ENCODE assay signal across 8 cellular contexts in genomic region chr15:42735382-42736165, GRCh38. TPM values are rescaled to one million over a fixed set of nuclear protein-coding genes. Genes with fewer than 3 reads are reported as not detected.
A peak's percentile ranks its signal among the peaks of the same experiment; 100 is the strongest.
DNase-seq lines count a peak whose midpoint lies in the region; ATAC-seq and TF ChIP-seq lines count a peak whose summit lies in the region.

No MANE protein-coding gene starts in this region.

- no peak overlapping the region for H3K9ac ChIP-seq in iPS-15b (ENCODE audit: low read depth, low read length)

- no peak for ATAC-seq in activated CD8-positive, alpha-beta T cell treated with anti-CD3 and anti-CD28 coated beads, Interleukin-2, amount 10 ng/mL, durations not matched to agents 7 days and 5 days
- ATAC-seq in stimulated activated memory B cell treated with anti-CD40 and anti-IgM and Interleukin-4, amounts not matched to agents 10 μg/mL and 1 μg/mL and 100 μg/mL, for 72 hours: no peak
- no peak for ATAC-seq in esophagus mucosa
- ATAC-seq in HG03354 (IDR thresholded peaks at IDR 0.05; ENCODE audit: poor library complexity, severe bottlenecking, unreplicated experiment): no peak

- peaks cover 23% of the 10 kb centered on the region for H3K36me3 ChIP-seq in iPS-15b (ENCODE audit: control insufficient read depth, insufficient read depth, low read length)

- peaks cover 24% of the 10 kb centered on the region for H3K4me1 Mint-ChIP-seq in HFFc6 (ENCODE audit: low read depth)
- peaks cover 19% of the 10 kb centered on the region for H3K4me1 Mint-ChIP-seq in activated CD8-positive, alpha-beta T cell treated with anti-CD3 and anti-CD28 coated beads, Interleukin-2, amount 10 ng/mL, durations not matched to agents 7 days and 5 days (ENCODE audit: low read depth)
- peaks cover 26% of the 10 kb centered on the region for H3K4me1 Mint-ChIP-seq in stimulated activated memory B cell treated with anti-CD40 and anti-IgM and Interleukin-4, amounts not matched to agents 10 μg/mL and 1 μg/mL and 100 μg/mL, for 72 hours

- DNase-seq in HFFc6 (no peak), NCI-H146 (lab: John Stamatoyannopoulos, UW) (no peak), EL (no peak)
- DNase-seq in activated CD8-positive, alpha-beta T cell treated with anti-CD3 and anti-CD28 coated beads, Interleukin-2, amount 10 ng/mL, durations not matched to agents 7 days and 5 days: no peak

- H3K36me3 Mint-ChIP-seq in HFFc6 (ENCODE audit: low read depth): peaks cover 20% of the 10 kb centered on the region; the same call in 1 of the 2 replicates
- peaks cover 37% of the 10 kb centered on the region for H3K36me3 Mint-ChIP-seq in activated CD8-positive, alpha-beta T cell treated with anti-CD3 and anti-CD28 coated beads, Interleukin-2, amount 10 ng/mL, durations not matched to agents 7 days and 5 days (ENCODE audit: low read depth)
- H3K36me3 Mint-ChIP-seq in stimulated activated memory B cell treated with anti-CD40 and anti-IgM and Interleukin-4, amounts not matched to agents 10 μg/mL and 1 μg/mL and 100 μg/mL, for 72 hours: peaks cover 18% of the 10 kb centered on the region

- peaks cover 2% of the 10 kb centered on the region; the same call in 1 of the 2 replicates for H3K27me3 Mint-ChIP-seq in HFFc6 (ENCODE audit: insufficient read depth)
- H3K27me3 Mint-ChIP-seq in activated CD8-positive, alpha-beta T cell treated with anti-CD3 and anti-CD28 coated beads, Interleukin-2, amount 10 ng/mL, durations not matched to agents 7 days and 5 days (ENCODE audit: low read depth): no peaks in the 10 kb centered on the region
- H3K27me3 Mint-ChIP-seq in stimulated activated memory B cell treated with anti-CD40 and anti-IgM and Interleukin-4, amounts not matched to agents 10 μg/mL and 1 μg/mL and 100 μg/mL, for 72 hours: no peaks in the 10 kb centered on the region

- H3K4me1 ChIP-seq in iPS-15b (ENCODE audit: control insufficient read depth, insufficient read depth, low read length): no peaks in the 10 kb centered on the region

- no peaks in the 10 kb centered on the region for H3K9me3 ChIP-seq in iPS-15b (ENCODE audit: control insufficient read depth, insufficient read depth, low read length)

- CTCF ChIA-PET in activated CD8-positive, alpha-beta T cell treated with anti-CD3 and anti-CD28 coated beads, Interleukin-2, amount 10 ng/mL, durations not matched to agents 7 days and 5 days (lab: Charles Lee): interaction anchor here (1.5 to 6.1 kb wide), 2 partner anchors 187 to 191 kb away, joined by 3 to 26 read pairs; no protein-coding TSS in a partner anchor

- H3K4me3 ChIP-seq in iPS-15b (ENCODE audit: low read depth, low read length): peak overlapping the region; percentile 87

- H3K27me3 ChIP-seq in iPS-15b (ENCODE audit: control insufficient read depth, insufficient read depth, low read length): no peaks in the 10 kb centered on the region

- H3K4me3 Mint-ChIP-seq in HFFc6: peak overlapping the region; percentile 93
- H3K4me3 Mint-ChIP-seq in activated CD8-positive, alpha-beta T cell treated with anti-CD3 and anti-CD28 coated beads, Interleukin-2, amount 10 ng/mL, durations not matched to agents 7 days and 5 days: peak overlapping the region; percentile 78
- H3K4me3 Mint-ChIP-seq in stimulated activated memory B cell treated with anti-CD40 and anti-IgM and Interleukin-4, amounts not matched to agents 10 μg/mL and 1 μg/mL and 100 μg/mL, for 72 hours: peak overlapping the region; percentile 76

- POLR2A ChIA-PET in activated CD8-positive, alpha-beta T cell treated with anti-CD3 and anti-CD28 coated beads, Interleukin-2, amount 10 ng/mL, durations not matched to agents 7 days and 5 days (lab: Charles Lee): interaction anchor here (1.0 to 1.4 kb wide), 2 partner anchors 9 to 186 kb away, joined by 3 to 4 read pairs; no protein-coding TSS in a partner anchor

- TF ChIP-seq CTCF in HFFc6 (IDR thresholded peaks at IDR 0.05): no peak

- peak overlapping the region; percentile 67; the same call in 1 of the 2 replicates for H3K27ac Mint-ChIP-seq in HFFc6
- H3K27ac Mint-ChIP-seq in activated CD8-positive, alpha-beta T cell treated with anti-CD3 and anti-CD28 coated beads, Interleukin-2, amount 10 ng/mL, durations not matched to agents 7 days and 5 days: peak overlapping the region; percentile 75
- H3K27ac Mint-ChIP-seq in stimulated activated memory B cell treated with anti-CD40 and anti-IgM and Interleukin-4, amounts not matched to agents 10 μg/mL and 1 μg/mL and 100 μg/mL, for 72 hours: peak overlapping the region; percentile 35

- H3K9me3 Mint-ChIP-seq in HFFc6: no peaks in the 10 kb centered on the region
- H3K9me3 Mint-ChIP-seq in activated CD8-positive, alpha-beta T cell treated with anti-CD3 and anti-CD28 coated beads, Interleukin-2, amount 10 ng/mL, durations not matched to agents 7 days and 5 days (ENCODE audit: insufficient read depth): no peaks in the 10 kb centered on the region
- H3K9me3 Mint-ChIP-seq in stimulated activated memory B cell treated with anti-CD40 and anti-IgM and Interleukin-4, amounts not matched to agents 10 μg/mL and 1 μg/mL and 100 μg/mL, for 72 hours: no peaks in the 10 kb centered on the region

RNA-seq across cellular contexts. Expression of gene CDAN1, which starts 1.4 kb away (rescaled TPM):
- total RNA-seq in HFFc6 (2021; fragmentation: NEBNext Ultra II Directional; extraction: Animal tissue kit (Norgen Biotek cat#: 25700)): 10 to 100 TPM; 12.4 to 17.7 (median 16.0) TPM
- total RNA-seq in activated CD8-positive, alpha-beta T cell treated with anti-CD3 and anti-CD28 coated beads, Interleukin-2, amount 10 ng/mL, durations not matched to agents 7 days and 5 days: 10 to 100 TPM; 21.6 to 25.0 TPM
- total RNA-seq in esophagus mucosa: 7.3 TPM
